8 cellular contexts compared by ENCODE assay signal in the genomic region with DNA sequence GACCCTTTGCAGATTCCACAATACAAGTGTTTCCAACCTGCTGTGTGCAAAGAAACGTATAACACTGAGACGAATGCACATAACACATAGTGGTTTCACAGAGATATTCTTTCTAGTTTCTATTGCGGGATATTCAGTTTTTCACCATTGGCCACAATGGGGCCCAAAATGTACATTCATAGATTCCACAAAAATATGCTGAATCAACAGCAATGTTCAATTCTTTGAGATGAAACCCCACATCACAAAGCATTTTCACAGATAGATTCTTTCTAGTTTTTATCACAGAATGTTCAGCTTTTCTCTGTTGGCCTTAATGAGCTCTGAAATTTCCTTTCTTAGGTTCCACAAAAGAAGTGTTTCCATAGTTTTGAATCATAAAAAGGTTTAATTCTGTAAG.
"Had no signal": no experiment of that assay in that cellular context is flagged by ENCODE, and none has a peak within 500 bp of the region (broad histone marks: within the 10 kb centered on the region; RNA-seq: fewer than 3 reads in every experiment).

No MANE protein-coding gene starts in this region.

- DNase-seq: GDM1, GF-D8 had no signal

- ATAC-seq: GM12878 had no signal

- FAIRE-seq: G401.6, GM12878, GM12891, GM12892, GM18507, GM19239 had no signal

- H3K4me3 ChIP-seq: GM12878 had no signal
